In the genomic region with DNA sequence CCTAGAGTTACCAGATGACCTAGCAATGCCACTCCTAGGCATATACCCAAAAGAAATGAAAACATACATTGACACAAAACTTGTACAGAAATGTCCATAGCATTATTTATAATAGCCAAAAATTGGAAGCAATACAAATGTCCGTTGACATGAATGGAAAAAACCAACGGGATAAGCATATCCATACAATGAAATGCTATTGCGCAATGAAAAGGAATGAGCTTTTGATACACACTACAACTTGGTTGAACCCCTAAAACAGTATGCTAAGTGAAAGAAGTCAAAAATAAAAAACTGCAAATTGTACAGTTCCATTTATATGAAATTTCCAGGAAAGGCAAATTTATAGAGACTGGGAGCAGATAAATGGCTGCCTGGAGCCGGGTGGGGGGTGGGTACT, we compare ENCODE assay signal across 8 cellular contexts.
"Had no signal": no experiment of that assay in that cellular context is flagged by ENCODE, and none has a peak within 500 bp of the region (broad histone marks: within the 10 kb centered on the region; RNA-seq: fewer than 3 reads in every experiment).

No MANE protein-coding gene starts in this region.

- FAIRE-seq: H54 had no signal

- H3K9ac ChIP-seq: GM23248 had no signal

- DNase-seq: GM23248, GOT3, H9, HCEC 1CT, HFFc6, Kasumi-1, KBM-7 had no signal

- H2AFZ ChIP-seq: GM23248 had no signal

- H3K4me3 ChIP-seq: GM23248 had no signal

- H3K27ac ChIP-seq: GM23248 had no signal
